In genomic region chr17:82870541-82870940, GRCh38 we compare ENCODE assay signal across 1 cellular context.
TF ChIP-seq lines count a peak whose summit lies in the region.

No MANE protein-coding gene starts in this region.

TF ChIP-seq in WTC11, 78 proteins besides CTCF, POLR2A, EP300 and RAD21 (continued from another document):
- TF ChIP-seq AFF4 (CRISPR knock-in tag; IDR thresholded peaks at IDR 0.05; ENCODE audit: borderline replicate concordance) (no peak), FOXP1 (CRISPR knock-in tag; IDR thresholded peaks at IDR 0.05; ENCODE audit: borderline replicate concordance) (no peak), MYBL2 (CRISPR knock-in tag; IDR thresholded peaks at IDR 0.05) (no peak), E2F1 (CRISPR knock-in tag; IDR thresholded peaks at IDR 0.05) (no peak), CREB1 (CRISPR knock-in tag; IDR thresholded peaks at IDR 0.05) (no peak), USF1 (CRISPR knock-in tag; IDR thresholded peaks at IDR 0.05) (no peak), ZNF317 (CRISPR knock-in tag; IDR thresholded peaks at IDR 0.05; ENCODE audit: borderline replicate concordance, low read depth) (no peak), ZNF512 (CRISPR knock-in tag; IDR thresholded peaks at IDR 0.05; ENCODE audit: borderline replicate concordance) (no peak), TEAD1 (CRISPR knock-in tag; IDR thresholded peaks at IDR 0.05) (no peak), ZNF425 (CRISPR knock-in tag; conservative IDR thresholded peaks at IDR 0.05) (no peak), ZNF263 (CRISPR knock-in tag; IDR thresholded peaks at IDR 0.05; ENCODE audit: low read depth) (no peak), TP53 (CRISPR knock-in tag; IDR thresholded peaks at IDR 0.05) (no peak)
